In the genomic region with DNA sequence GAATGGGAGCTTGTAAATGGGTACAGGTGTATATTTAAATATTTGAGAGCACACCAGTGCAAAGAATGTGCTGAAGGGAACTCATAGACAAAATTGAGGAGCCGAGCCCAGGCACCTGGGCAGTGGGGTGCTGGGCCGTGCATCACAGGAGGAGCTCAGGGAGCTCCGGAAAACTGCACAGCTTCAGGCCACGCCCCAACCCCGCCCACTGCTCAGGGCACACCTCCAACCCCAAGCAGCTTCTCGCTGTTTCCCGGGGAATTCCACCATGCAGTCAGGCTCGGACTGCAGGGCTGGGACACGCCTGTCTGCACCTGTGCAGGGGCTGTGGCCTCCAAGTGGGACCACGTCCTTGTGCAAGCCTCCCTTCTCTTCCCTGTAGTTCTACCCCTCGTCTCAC, we compare ENCODE assay signal across 11 cellular contexts.
A peak's percentile ranks its signal among the peaks of the same experiment; 100 is the strongest.
DNase-seq lines count a peak whose midpoint lies in the region; ATAC-seq, FAIRE-seq and TF ChIP-seq lines count a peak whose summit lies in the region.
"Had no signal": no experiment of that assay in that cellular context is flagged by ENCODE, and none has a peak within 500 bp of the region (broad histone marks: within the 10 kb centered on the region; RNA-seq: fewer than 3 reads in every experiment).

No MANE protein-coding gene starts in this region.

- H3K36me3 Mint-ChIP-seq in activated naive CD4-positive, alpha-beta T cell treated with anti-CD3 and anti-CD28 coated beads for 36 hours (ENCODE audit: low read depth), result peaks cover 53% of the 10 kb centered on the region

- peaks cover 0 to 13% (median 3%) of the 10 kb centered on the region in 4 donors for H3K36me3 ChIP-seq in right lobe of liver
- peaks cover 24 to 49% of the 10 kb centered on the region in 2 experiments for H3K36me3 ChIP-seq in HepG2 (replicated peaks in 1 of 2; ENCODE audit: control insufficient read depth in 1 of 2, insufficient read depth in 2 of 2, low read length in 2 of 2)

- in situ Hi-C loops in HepG2 (cut with HindIII; ENCODE audit: extremely low pct_ligation_motif_present, low pct_unique_long_range_greater_than_20kb), result no loop called here
- in situ Hi-C loops in T47D (cut with HindIII; ENCODE audit: low pct_unique_long_range_greater_than_20kb, low sequenced_read_pairs), result no loop called here

- H3K79me2 ChIP-seq in HepG2 (ENCODE audit: insufficient read depth, low read length), result no peaks in the 10 kb centered on the region

- no peaks in the 10 kb centered on the region for H3K9me3 Mint-ChIP-seq in activated naive CD4-positive, alpha-beta T cell treated with anti-CD3 and anti-CD28 coated beads for 36 hours
- H3K9me3 Mint-ChIP-seq: CD8-positive, alpha-beta T cell; T-helper 2 cell treated with Interferon-gamma antibody and Interleukin-4, amounts not matched to agents 5 μg/mL and 100 μg/mL, for 36 hours had no signal

- BruUV-seq in HepG2 (replicated peaks; lab: Mats Ljungman, UMichigan), result no TSS peak

- H3K4me3 Mint-ChIP-seq in activated naive CD4-positive, alpha-beta T cell treated with anti-CD3 and anti-CD28 coated beads for 36 hours, result no peak overlapping the region
- H3K4me3 Mint-ChIP-seq: CD8-positive, alpha-beta T cell; T-helper 2 cell treated with Interferon-gamma antibody and Interleukin-4, amounts not matched to agents 5 μg/mL and 100 μg/mL, for 36 hours had no signal

- H3K27me3 ChIP-seq in right lobe of liver (no peaks in the 10 kb centered on the region), HepG2 (ENCODE audit: control insufficient read depth in 1 of 2, insufficient read depth in 2 of 2, low read length in 2 of 2) (no peaks in the 10 kb centered on the region)

- ATAC-seq in right lobe of liver, result peak; percentile 19 to 65 (median 40)
- no peak for ATAC-seq in HepG2
- ATAC-seq: CD8-positive, alpha-beta T cell had no signal

- no peak overlapping the region for H3K27ac Mint-ChIP-seq in activated naive CD4-positive, alpha-beta T cell treated with anti-CD3 and anti-CD28 coated beads for 36 hours
- H3K27ac Mint-ChIP-seq: CD8-positive, alpha-beta T cell; T-helper 2 cell treated with Interferon-gamma antibody and Interleukin-4, amounts not matched to agents 5 μg/mL and 100 μg/mL, for 36 hours had no signal

- TF ChIP-seq RAD21 in HepG2 (CRISPR knock-in tag; IDR thresholded peaks at IDR 0.05), result no peak

- no peaks in the 10 kb centered on the region for H3K4me1 Mint-ChIP-seq in activated naive CD4-positive, alpha-beta T cell treated with anti-CD3 and anti-CD28 coated beads for 36 hours (ENCODE audit: low read depth)

- no peak overlapping the region for H3K4me3 ChIP-seq in right lobe of liver
- no peak overlapping the region for H3K4me3 ChIP-seq in HepG2 (replicated peaks in 1 of 3; ENCODE audit: insufficient read depth in 1 of 3, low read depth in 2 of 3, low read length in 3 of 3)

- H3K4me1 ChIP-seq in right lobe of liver, result no peaks in the 10 kb centered on the region
- H3K4me1 ChIP-seq in HepG2 (ENCODE audit: insufficient read depth, low read length), result no peaks in the 10 kb centered on the region

- no peaks in the 10 kb centered on the region for H3K27me3 Mint-ChIP-seq in activated naive CD4-positive, alpha-beta T cell treated with anti-CD3 and anti-CD28 coated beads for 36 hours (ENCODE audit: low read depth)

- CTCF ChIA-PET in HepG2 (lab: Yijun Ruan, JAX; ENCODE audit: low intra/inter-chr PET ratio, low total read pairs), result no interaction called here
- CTCF ChIA-PET in activated naive CD4-positive, alpha-beta T cell treated with anti-CD3 and anti-CD28 coated beads for 36 hours (lab: Charles Lee), result no interaction called here

- H4K20me1 ChIP-seq in HepG2 (ENCODE audit: insufficient read depth, low read length), result no peaks in the 10 kb centered on the region; the same call in 1 of the 2 replicates

- H2AFZ ChIP-seq in HepG2 (ENCODE audit: low read length), result no peak overlapping the region

- FAIRE-seq in HepG2 (lab: Jason Lieb, UNC), result no peak

- POLR2A ChIA-PET in HepG2 (lab: Yijun Ruan, JAX), result no interaction called here

- no peak overlapping the region for H3K4me2 ChIP-seq in HepG2 (ENCODE audit: low read depth, low read length)

- DNase-seq in right lobe of liver (peak; percentile 39 to 49 (median 48)), HepG2 (ENCODE audit: low spot score) (no peak), T47D (ENCODE audit: low read depth in 1 of 2, low spot score in 1 of 2) (peak; percentile 68 to 87), kidney tubule cell (ENCODE audit: low spot score) (peak; percentile 66), EL (no peak)
- DNase-seq in activated CD4-positive, alpha-beta T cell treated with anti-CD3 and anti-CD28 coated beads for 4 hours, result no peak
- DNase-seq in stimulated activated CD4-positive, alpha-beta T cell treated with anti-CD3 and anti-CD28 coated beads, Interleukin-4, amount 100 ng/mL, for 4 hours, result no peak
- DNase-seq in activated naive CD4-positive, alpha-beta T cell treated with anti-CD3 and anti-CD28 coated beads for 36 hours, result no peak
- DNase-seq: CD8-positive, alpha-beta T cell; NCI-H1436 had no signal

- TF ChIP-seq CTCF in right lobe of liver (IDR thresholded peaks at IDR 0.05) (no peak), HepG2 (CRISPR knock-in tag; IDR thresholded peaks at IDR 0.05) (no peak)

- H3K27ac ChIP-seq in right lobe of liver (no peak overlapping the region), HepG2 (ENCODE audit: extremely low read length, insufficient read depth, low read length) (no peak overlapping the region)

- WGBS in right lobe of liver (ENCODE audit: insufficient coverage, low coverage, low lambda C conversion rate, missing lambda C conversion rate), result 68% methylated on average over 2 of the region's 11 CpGs
- 82% methylated on average over 9 of the region's 11 CpGs for WGBS in HepG2 (ENCODE audit: low lambda C conversion rate)

- TF ChIP-seq EP300 in HepG2 (IDR thresholded peaks at IDR 0.05; ENCODE audit: low read depth in 2 of 2, low read length in 2 of 2), result no peak
- TF ChIP-seq EP300 in HepG2 (CRISPR knock-in tag; IDR thresholded peaks at IDR 0.05; ENCODE audit: borderline replicate concordance), result no peak

- H3K9me3 ChIP-seq in right lobe of liver (no peaks in the 10 kb centered on the region), HepG2 (ENCODE audit: low read length) (no peaks in the 10 kb centered on the region)

- TF ChIP-seq POLR2A in right lobe of liver (IDR thresholded peaks at IDR 0.05) (no peak), HepG2 (IDR thresholded peaks at IDR 0.05; ENCODE audit: insufficient read depth in 1 of 2, low read depth in 2 of 2, low read length in 2 of 2) (no peak)

- intact Hi-C loops in right lobe of liver (cut with DNase I), result no loop called here
- intact Hi-C loops in HepG2 (cut with micrococcal nuclease; ENCODE audit: unreplicated experiment), result no loop called here
- intact Hi-C loops in activated naive CD4-positive, alpha-beta T cell treated with anti-CD3 and anti-CD28 coated beads for 36 hours (cut with micrococcal nuclease), result no loop called here

- no peak overlapping the region for H3K9ac ChIP-seq in HepG2 (ENCODE audit: insufficient read depth, low read depth, low read length)

TF ChIP-seq in HepG2, 621 proteins besides CTCF, POLR2A, EP300 and RAD21:
- TF ChIP-seq BHLHE40 (IDR thresholded peaks at IDR 0.05; ENCODE audit: low read length), result no peak
- no peak for TF ChIP-seq IRF2 (CRISPR knock-in tag; IDR thresholded peaks at IDR 0.05)
- TF ChIP-seq RFX1 (IDR thresholded peaks at IDR 0.05), result no peak
- TF ChIP-seq NR1H2 (CRISPR knock-in tag; IDR thresholded peaks at IDR 0.05; ENCODE audit: borderline replicate concordance, low read depth), result no peak
- no peak for TF ChIP-seq KAT8 (CRISPR knock-in tag; IDR thresholded peaks at IDR 0.05)
- TF ChIP-seq, protein P1, sequence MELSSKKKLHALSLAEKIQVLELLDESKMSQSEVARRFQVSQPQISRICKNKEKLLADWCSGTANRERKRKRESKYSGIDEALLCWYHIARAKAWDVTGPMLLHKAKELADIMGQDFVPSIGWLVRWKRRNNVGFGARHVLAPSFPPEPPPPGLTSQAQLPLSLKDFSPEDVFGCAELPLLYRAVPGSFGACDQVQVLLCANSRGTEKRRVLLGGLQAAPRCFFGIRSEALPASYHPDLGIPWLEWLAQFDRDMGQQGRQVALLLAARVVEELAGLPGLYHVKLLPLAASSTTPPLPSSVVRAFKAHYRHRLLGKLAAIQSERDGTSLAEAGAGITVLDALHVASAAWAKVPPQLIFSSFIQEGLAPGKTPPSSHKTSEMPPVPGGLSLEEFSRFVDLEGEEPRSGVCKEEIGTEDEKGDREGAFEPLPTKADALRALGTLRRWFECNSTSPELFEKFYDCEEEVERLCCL (CRISPR knock-in tag; IDR thresholded peaks at IDR 0.05; ENCODE audit: borderline replicate concordance), result no peak
- no peak for TF ChIP-seq ARNT (IDR thresholded peaks at IDR 0.05)
- no peak for TF ChIP-seq HNRNPH1 (optimal IDR thresholded peaks at IDR 0.05; ENCODE audit: low read depth, low read length)
- TF ChIP-seq ZNF251 (CRISPR knock-in tag; IDR thresholded peaks at IDR 0.05), result no peak
- TF ChIP-seq ZNF776 (CRISPR knock-in tag; IDR thresholded peaks at IDR 0.05), result no peak
- TF ChIP-seq ZMYM2 (CRISPR knock-in tag; IDR thresholded peaks at IDR 0.05), result no peak
- no peak for TF ChIP-seq NAIF1 (CRISPR knock-in tag; IDR thresholded peaks at IDR 0.05; ENCODE audit: borderline replicate concordance)
- no peak for TF ChIP-seq ZSCAN29 (CRISPR knock-in tag; conservative IDR thresholded peaks at IDR 0.05)
- TF ChIP-seq PHF5A (CRISPR knock-in tag; IDR thresholded peaks at IDR 0.05; ENCODE audit: low read depth, unreplicated experiment), result no peak
- TF ChIP-seq, protein P2, sequence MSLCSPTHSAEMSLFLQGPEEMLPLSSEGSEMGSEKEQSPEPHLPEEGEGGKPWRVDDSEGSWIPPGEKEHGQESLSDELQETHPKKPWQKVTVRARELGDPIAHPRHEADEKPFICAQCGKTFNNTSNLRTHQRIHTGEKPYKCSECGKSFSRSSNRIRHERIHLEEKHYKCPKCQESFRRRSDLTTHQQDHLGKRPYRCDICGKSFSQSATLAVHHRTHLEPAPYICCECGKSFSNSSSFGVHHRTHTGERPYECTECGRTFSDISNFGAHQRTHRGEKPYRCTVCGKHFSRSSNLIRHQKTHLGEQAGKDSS (CRISPR knock-in tag; IDR thresholded peaks at IDR 0.05; ENCODE audit: borderline replicate concordance, low read depth), result no peak
- TF ChIP-seq SOX5 (CRISPR knock-in tag; IDR thresholded peaks at IDR 0.05; ENCODE audit: borderline replicate concordance), result no peak
- no peak for TF ChIP-seq PPARG (CRISPR knock-in tag; conservative IDR thresholded peaks at IDR 0.05)
- no peak for TF ChIP-seq ZNF850 (CRISPR knock-in tag; conservative IDR thresholded peaks at IDR 0.05)
- no peak for TF ChIP-seq MIXL1 (CRISPR knock-in tag; IDR thresholded peaks at IDR 0.05)

Comparison
In these comparisons a context has a peak if more than half of its experiments do, and no peak if none do; other contexts are left out.
1. DNase-seq: peak in right lobe of liver (3 of 3), T47D (2 of 2) and kidney tubule cell (single experiment); none in HepG2 (single experiment), activated CD4-positive, alpha-beta T cell treated with anti-CD3 and anti-CD28 coated beads for 4 hours (0 of 2), stimulated activated CD4-positive, alpha-beta T cell treated with anti-CD3 and anti-CD28 coated beads, Interleukin-4, amount 100 ng/mL, for 4 hours (0 of 2), EL (single experiment) and activated naive CD4-positive, alpha-beta T cell treated with anti-CD3 and anti-CD28 coated beads for 36 hours (single experiment).